14 cellular contexts compared by ENCODE assay signal in the genomic region with DNA sequence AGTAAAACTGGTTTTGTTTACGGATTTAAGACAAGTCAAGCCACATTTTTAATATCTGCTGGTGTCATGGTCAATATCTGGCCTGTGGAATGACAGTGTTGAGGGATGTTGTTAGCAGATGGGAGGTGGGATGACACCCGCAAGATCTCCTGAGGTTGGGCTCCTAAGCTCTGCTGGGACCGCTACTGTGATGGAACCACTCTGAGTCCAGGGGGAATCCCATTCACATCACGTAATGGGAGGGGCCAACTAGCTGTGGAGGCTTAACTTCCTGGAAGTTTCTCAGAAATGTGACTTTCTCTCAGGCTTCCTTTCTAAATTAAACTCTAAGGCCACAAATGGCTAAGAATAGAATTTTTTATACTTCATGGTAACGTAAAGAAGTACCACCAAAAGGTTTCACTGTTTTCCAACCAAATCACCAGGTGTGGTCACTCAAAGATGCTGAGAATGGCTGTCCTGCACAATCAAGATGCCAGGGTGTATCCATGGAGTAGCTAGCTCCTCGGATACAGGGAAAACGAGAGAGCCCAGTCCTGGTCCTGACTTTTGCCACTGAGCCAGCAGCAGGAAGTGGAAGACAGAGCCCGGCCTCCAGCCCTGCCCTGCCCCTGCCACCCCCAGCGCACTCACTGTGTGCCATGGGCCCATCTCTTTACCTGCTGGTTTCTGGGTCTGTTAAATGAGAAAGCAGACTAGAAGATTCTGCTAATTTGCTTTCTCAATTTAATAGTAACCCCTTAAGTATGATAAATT. TPM values are rescaled to one million over a fixed set of nuclear protein-coding genes. Genes with fewer than 3 reads are reported as not detected.
DNase-seq lines count a peak whose midpoint lies in the region; ATAC-seq, FAIRE-seq and TF ChIP-seq lines count a peak whose summit lies in the region.
"Had no signal": no experiment of that assay in that cellular context is flagged by ENCODE, and none has a peak within 500 bp of the region (broad histone marks: within the 10 kb centered on the region; RNA-seq: fewer than 3 reads in every experiment).

No MANE protein-coding gene starts in this region.

- POLR2A ChIA-PET in endothelial cell of umbilical vein (lab: Charles Lee) = no interaction called here

- H3K4me1 Mint-ChIP-seq in T-helper 1 cell treated with Interleukin-12 subunit alpha and Interleukin-12 subunit beta and Interleukin-4 antibody, amounts not matched to agents 30 μg/mL and 1 μg/mL, for 36 hours (ENCODE audit: low read depth) = peaks cover 27% of the 10 kb centered on the region

- no peak for TF ChIP-seq POLR2A in endothelial cell of umbilical vein (IDR thresholded peaks at IDR 0.05; ENCODE audit: low read depth, low read length)

- no peaks in the 10 kb centered on the region for H3K27me3 ChIP-seq in endothelial cell of umbilical vein (ENCODE audit: control insufficient read depth in 2 of 2, insufficient read depth in 2 of 2, low read length in 2 of 2)
- H3K27me3 ChIP-seq: testis had no signal

- H3K36me3 Mint-ChIP-seq in T-helper 1 cell treated with Interleukin-12 subunit alpha and Interleukin-12 subunit beta and Interleukin-4 antibody, amounts not matched to agents 30 μg/mL and 1 μg/mL, for 36 hours (ENCODE audit: low read depth) = no peaks in the 10 kb centered on the region

- H3K27me3 Mint-ChIP-seq in T-helper 1 cell treated with Interleukin-12 subunit alpha and Interleukin-12 subunit beta and Interleukin-4 antibody, amounts not matched to agents 30 μg/mL and 1 μg/mL, for 36 hours (ENCODE audit: low read depth) = no peaks in the 10 kb centered on the region

- H3K9ac ChIP-seq in endothelial cell of umbilical vein (replicated peaks; ENCODE audit: extremely low read depth, insufficient read depth, low read length) = no peak overlapping the region

- CTCF ChIA-PET in endothelial cell of umbilical vein (lab: Charles Lee) = no interaction called here

- no peaks in the 10 kb centered on the region for H3K9me1 ChIP-seq in endothelial cell of umbilical vein (replicated peaks; ENCODE audit: control insufficient read depth, extremely low read depth, insufficient read depth, low read length)

- no peak for FAIRE-seq in endothelial cell of umbilical vein (lab: Jason Lieb, UNC)
- FAIRE-seq: A204.1 had no signal

- no peak overlapping the region for H3K4me3 Mint-ChIP-seq in T-helper 1 cell treated with Interleukin-12 subunit alpha and Interleukin-12 subunit beta and Interleukin-4 antibody, amounts not matched to agents 30 μg/mL and 1 μg/mL, for 36 hours

- H3K79me2 ChIP-seq in endothelial cell of umbilical vein (ENCODE audit: control insufficient read depth, insufficient read depth, low read length) = peaks cover 85% of the 10 kb centered on the region

- H3K27ac ChIP-seq in endothelial cell of umbilical vein (ENCODE audit: insufficient read depth, low read depth, low read length) = peak overlapping the region; percentile 62
- H3K27ac ChIP-seq: PC-9 had no signal

- intact Hi-C loops in endothelial cell of umbilical vein (cut with micrococcal nuclease) = no loop called here

- ATAC-seq in stimulated activated naive CD8-positive, alpha-beta T cell treated with anti-CD3 and anti-CD28 coated beads, Interleukin-15, Interleukin-2, amounts not matched to agents 100 U/mL and 50 U/mL, for 24 hours = peak; percentile 53
- ATAC-seq in GM21360 (IDR thresholded peaks at IDR 0.05; ENCODE audit: unreplicated experiment) (no peak), HG02885 (IDR thresholded peaks at IDR 0.05; ENCODE audit: poor library complexity, unreplicated experiment) (no peak)

- no peak overlapping the region for H2AFZ ChIP-seq in endothelial cell of umbilical vein (ENCODE audit: low read depth, low read length)
- H2AFZ ChIP-seq: PC-9 had no signal

- H3K27ac Mint-ChIP-seq in T-helper 1 cell treated with Interleukin-12 subunit alpha and Interleukin-12 subunit beta and Interleukin-4 antibody, amounts not matched to agents 30 μg/mL and 1 μg/mL, for 36 hours = peak overlapping the region; percentile 43

- no peak for TF ChIP-seq CTCF in endothelial cell of umbilical vein (IDR thresholded peaks at IDR 0.05; ENCODE audit: extremely low read depth in 1 of 2, insufficient read depth in 1 of 2, low read depth in 1 of 2, low read length in 2 of 2)

- no peaks in the 10 kb centered on the region for H3K9me3 ChIP-seq in endothelial cell of umbilical vein (replicated peaks; ENCODE audit: control insufficient read depth, insufficient read depth, low read length)
- H3K9me3 ChIP-seq: testis had no signal

- no peak overlapping the region for H3K4me2 ChIP-seq in endothelial cell of umbilical vein (ENCODE audit: insufficient read depth, low read length)
- H3K4me2 ChIP-seq: PC-9 had no signal

- no peak overlapping the region for H3K4me3 ChIP-seq in endothelial cell of umbilical vein (replicated peaks in 1 of 3; ENCODE audit: insufficient read depth in 1 of 3, low read depth in 1 of 3, low read length in 3 of 3)
- H3K4me3 ChIP-seq: PC-9 had no signal

- peak; percentile 14 for DNase-seq in activated CD4-positive, alpha-beta T cell treated with anti-CD3 and anti-CD28 coated beads for 48 hours
- no peak for DNase-seq in activated CD4-positive, alpha-beta T cell treated with anti-CD3 and anti-CD28 coated beads, Interleukin-2, amount 50 U/mL, for 1 hour
- DNase-seq in endothelial cell of umbilical vein (ENCODE audit: low read depth, low spot score) = no peak
- DNase-seq in stimulated activated naive CD8-positive, alpha-beta T cell treated with anti-CD3 and anti-CD28 coated beads, Interleukin-15, Interleukin-2, amounts not matched to agents 100 U/mL and 50 U/mL, for 24 hours = peak; percentile 51
- DNase-seq in amygdala (lab: John Stamatoyannopoulos, UW) = no peak
- DNase-seq: DMS 273 treated with DMSO at 0.1 percent for 48 hours, IMR-90 had no signal

- H3K9me3 Mint-ChIP-seq in T-helper 1 cell treated with Interleukin-12 subunit alpha and Interleukin-12 subunit beta and Interleukin-4 antibody, amounts not matched to agents 30 μg/mL and 1 μg/mL, for 36 hours = no peaks in the 10 kb centered on the region

- BruUV-seq in endothelial cell of umbilical vein (replicated peaks; lab: Mats Ljungman, UMichigan) = no TSS peak

- peaks cover 3% of the 10 kb centered on the region for H3K4me1 ChIP-seq in endothelial cell of umbilical vein (ENCODE audit: control insufficient read depth, extremely low read depth, insufficient read depth, low read length)

- dilution Hi-C loops in endothelial cell of umbilical vein (cut with MboI; ENCODE audit: extremely low pct_ligation_motif_present, low sequenced_read_pairs) = no loop called here

- H4K20me1 ChIP-seq in endothelial cell of umbilical vein (replicated peaks; ENCODE audit: control insufficient read depth, extremely low read depth, insufficient read depth, low read length) = no peaks in the 10 kb centered on the region

- H3K36me3 ChIP-seq in endothelial cell of umbilical vein (ENCODE audit: control insufficient read depth in 2 of 2, extremely low read depth in 1 of 2, insufficient read depth in 2 of 2, low read length in 2 of 2) = no peaks in the 10 kb centered on the region

TF ChIP-seq in endothelial cell of umbilical vein, 7 proteins besides CTCF, POLR2A, EP300 and RAD21:
- TF ChIP-seq, protein P1, sequence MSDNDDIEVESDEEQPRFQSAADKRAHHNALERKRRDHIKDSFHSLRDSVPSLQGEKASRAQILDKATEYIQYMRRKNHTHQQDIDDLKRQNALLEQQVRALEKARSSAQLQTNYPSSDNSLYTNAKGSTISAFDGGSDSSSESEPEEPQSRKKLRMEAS (IDR thresholded peaks at IDR 0.05; ENCODE audit: insufficient read depth, insufficient read length) = no peak
- TF ChIP-seq POLR2AphosphoS5 (IDR thresholded peaks at IDR 0.05; ENCODE audit: insufficient read depth, low read depth, low read length) = no peak
- TF ChIP-seq MYC (IDR thresholded peaks at IDR 0.05; ENCODE audit: low read depth, low read length) = no peak
- TF ChIP-seq EZH2 (IDR thresholded peaks at IDR 0.05; ENCODE audit: borderline replicate concordance, low read depth, low read length, severe bottlenecking) = no peak
- no peak for TF ChIP-seq FOS (IDR thresholded peaks at IDR 0.05; ENCODE audit: borderline replicate concordance, insufficient read depth, low read length)
- no peak for TF ChIP-seq GATA2 (IDR thresholded peaks at IDR 0.05; ENCODE audit: insufficient read depth, insufficient read length, low read depth, low read length)
- TF ChIP-seq JUN (IDR thresholded peaks at IDR 0.05; ENCODE audit: borderline replicate concordance, insufficient read depth, insufficient read length, low read depth) = no peak

RNA-seq across cellular contexts. Expression of a gene that starts 18.4 kb away (rescaled TPM):
- total RNA-seq in endothelial cell of umbilical vein = 36.9 and 38.3 TPM in 2 replicates
- 7.6 and 8.8 TPM in 2 replicates for polyA plus RNA-seq in endothelial cell of umbilical vein
- polyA plus RNA-seq in endothelial cell of umbilical vein (2011; cell fraction: cytosol; rRNA removed) = 11.3 and 11.4 TPM in 2 replicates
- polyA plus RNA-seq in endothelial cell of umbilical vein (2011; cell fraction: nucleus; rRNA removed) = 6.0 and 7.3 TPM in 2 replicates
- 49.8 and 69.4 TPM in 2 replicates for polyA plus RNA-seq in endothelial cell of umbilical vein (2012)
- 14.7 and 16.4 TPM in 2 replicates for polyA minus RNA-seq in endothelial cell of umbilical vein
- polyA minus RNA-seq in endothelial cell of umbilical vein (2011; cell fraction: cytosol; rRNA and poly(A)+ RNA removed) = not detected
- polyA minus RNA-seq in endothelial cell of umbilical vein (2011; cell fraction: nucleus; rRNA and poly(A)+ RNA removed) = 5.2 and 5.7 TPM in 2 replicates
- total RNA-seq: epithelial cell of proximal tubule had no signal

Comparison
In these comparisons a context has a peak if more than half of its experiments do, and no peak if none do; other contexts are left out.
1. DNase-seq: peak in activated CD4-positive, alpha-beta T cell treated with anti-CD3 and anti-CD28 coated beads for 48 hours (single experiment) and stimulated activated naive CD8-positive, alpha-beta T cell treated with anti-CD3 and anti-CD28 coated beads, Interleukin-15, Interleukin-2, amounts not matched to agents 100 U/mL and 50 U/mL, for 24 hours (single experiment); none in activated CD4-positive, alpha-beta T cell treated with anti-CD3 and anti-CD28 coated beads, Interleukin-2, amount 50 U/mL, for 1 hour (single experiment), endothelial cell of umbilical vein (single experiment) and amygdala (0 of 56).